8 cellular contexts compared by ENCODE assay signal in genomic region chr1:161013104-161013590, GRCh38. TPM values are rescaled to one million over a fixed set of nuclear protein-coding genes. Genes with fewer than 3 reads are reported as not detected.
DNase-seq lines count a peak whose midpoint lies in the region; ATAC-seq and TF ChIP-seq lines count a peak whose summit lies in the region.

No MANE protein-coding gene starts in this region.

- H3K4me1 ChIP-seq in Karpas-422 (ENCODE audit: low read length), result peaks cover 15% of the 10 kb centered on the region
- peaks cover 4% of the 10 kb centered on the region for H3K4me1 ChIP-seq in colonic mucosa

- ATAC-seq in GM19397 (IDR thresholded peaks at IDR 0.05; ENCODE audit: unreplicated experiment) (peak; percentile 8), natural killer cell (peak in 2 of 3 donors; percentile 47 to 55), GM21390 (IDR thresholded peaks at IDR 0.05; ENCODE audit: unreplicated experiment) (no peak)

- no peaks in the 10 kb centered on the region for H3K36me3 Mint-ChIP-seq in natural killer cell

- H2AFZ ChIP-seq in Karpas-422 (ENCODE audit: low read length), result peak overlapping the region; percentile 95; the same call in 1 of the 2 replicates

- H3K79me2 ChIP-seq in Karpas-422 (ENCODE audit: low read length), result no peaks in the 10 kb centered on the region

- H3K27me3 ChIP-seq in Karpas-422 (ENCODE audit: low read length) (no peaks in the 10 kb centered on the region), colonic mucosa (no peaks in the 10 kb centered on the region)

- H4K20me1 ChIP-seq in Karpas-422 (ENCODE audit: insufficient read depth, low read depth, low read length), result no peaks in the 10 kb centered on the region

- intact Hi-C loops in colonic mucosa (cut with DNase I), result no loop called here
- intact Hi-C loops in natural killer cell (cut with micrococcal nuclease), result no loop called here

- peak overlapping the region; percentile 39; the same call in 1 of the 2 replicates for H3K4me3 ChIP-seq in Karpas-422 (ENCODE audit: low read length)
- H3K4me3 ChIP-seq in colonic mucosa, result peak overlapping the region; percentile 12

- peak overlapping the region; percentile 87 for H3K4me3 Mint-ChIP-seq in natural killer cell

- H3K27ac Mint-ChIP-seq in natural killer cell, result peak overlapping the region; percentile 94 to 98

- no peaks in the 10 kb centered on the region for H3K27me3 Mint-ChIP-seq in natural killer cell (ENCODE audit: low read depth in 2 of 2)

- peak overlapping the region; percentile 50 for H3K9ac ChIP-seq in Karpas-422 (ENCODE audit: low read length)
- peak overlapping the region; percentile 52 to 90 for H3K9ac ChIP-seq in colonic mucosa (ENCODE audit: low read depth in 2 of 2, low read length in 2 of 2)

- H3K9me3 ChIP-seq in Karpas-422 (ENCODE audit: low read length), result no peaks in the 10 kb centered on the region
- no peaks in the 10 kb centered on the region for H3K9me3 ChIP-seq in colonic mucosa

- H3K27ac ChIP-seq in Karpas-422 (ENCODE audit: low read length), result no peak overlapping the region
- H3K27ac ChIP-seq in colonic mucosa, result peak overlapping the region; percentile 95

- H3K4me2 ChIP-seq in Karpas-422 (ENCODE audit: low read depth, low read length, poor library complexity, severe bottlenecking), result peak overlapping the region; percentile 51

- no peak for DNase-seq in Karpas-422
- DNase-seq in colonic mucosa, result no peak
- DNase-seq in natural killer cell, result no peak
- DNase-seq in DMS114 treated with DMSO at 0.1 percent for 48 hours (lab: John Stamatoyannopoulos, UW; ENCODE audit: unreplicated experiment), result no peak
- no peak for DNase-seq in NCI-H2171 (lab: John Stamatoyannopoulos, UW)
- DNase-seq in DMS79 treated with DMSO at 0.1 percent for 48 hours (lab: John Stamatoyannopoulos, UW), result no peak

- H3K36me3 ChIP-seq in Karpas-422 (ENCODE audit: insufficient read depth, low read length) (no peaks in the 10 kb centered on the region), colonic mucosa (no peaks in the 10 kb centered on the region)

- H3K4me1 Mint-ChIP-seq in natural killer cell, result peaks cover 20 to 22% of the 10 kb centered on the region in 2 donors

- H3K9me2 ChIP-seq in Karpas-422 (replicated peaks; ENCODE audit: insufficient read depth, low read length), result no peaks in the 10 kb centered on the region

- H3K9me3 Mint-ChIP-seq in natural killer cell, result no peaks in the 10 kb centered on the region

- TF ChIP-seq CTCF in colonic mucosa (IDR thresholded peaks at IDR 0.05) (no peak), natural killer cell (IDR thresholded peaks at IDR 0.05) (no peak)

RNA-seq across cellular contexts. Expression of gene F11R, which starts 7.8 kb away (rescaled TPM):
- total RNA-seq in Karpas-422 (2014; rRNA removed; shearing (Covaris generic); ENCODE audit: low replicate concordance), result 0.36 and 6.5 TPM in 2 replicates
- total RNA-seq in colonic mucosa (100 to 1,000 TPM; 134 to 179 TPM), natural killer cell (10 to 100 TPM; 27.8 to 34.6 (median 30.2) TPM)

RNA-seq across cellular contexts. Expression of gene TSTD1, which starts 25.6 kb away (rescaled TPM):
- 16.0 and 32.3 TPM in 2 replicates for total RNA-seq in Karpas-422 (2014; rRNA removed; shearing (Covaris generic); ENCODE audit: low replicate concordance)
- total RNA-seq in colonic mucosa, result 10 to 100 TPM; 74.7 to 87.8 TPM
- 10 to 100 TPM; 31.8 to 36.3 (median 34.3) TPM for total RNA-seq in natural killer cell

RNA-seq across cellular contexts. Expression of gene USF1, which starts 32.6 kb away (rescaled TPM):
- total RNA-seq in Karpas-422 (2014; rRNA removed; shearing (Covaris generic); ENCODE audit: low replicate concordance), result 61.2 and 111 TPM in 2 replicates
- 10 to 100 TPM; 63.6 TPM for total RNA-seq in colonic mucosa
- total RNA-seq in natural killer cell, result 100 to 1,000 TPM; 113 to 121 (median 114) TPM

RNA-seq across cellular contexts. Expression of gene ARHGAP30, which starts 56.5 kb away (rescaled TPM):
- 36.5 and 59.6 TPM in 2 replicates for total RNA-seq in Karpas-422 (2014; rRNA removed; shearing (Covaris generic); ENCODE audit: low replicate concordance)
- total RNA-seq in colonic mucosa (1 to 10 TPM; 3.5 to 5.3 TPM), natural killer cell (100 to 1,000 TPM; 246 to 310 (median 272) TPM)

RNA-seq across cellular contexts. Expression of gene ITLN2, which starts 58.5 kb away (rescaled TPM):
- total RNA-seq in Karpas-422 (2014; rRNA removed; shearing (Covaris generic); ENCODE audit: low replicate concordance), result not detected in 2 replicates
- total RNA-seq in colonic mucosa, result not detected
- not detected for total RNA-seq in natural killer cell
